ENCODE assay signal across 17 cellular contexts in the genomic region with DNA sequence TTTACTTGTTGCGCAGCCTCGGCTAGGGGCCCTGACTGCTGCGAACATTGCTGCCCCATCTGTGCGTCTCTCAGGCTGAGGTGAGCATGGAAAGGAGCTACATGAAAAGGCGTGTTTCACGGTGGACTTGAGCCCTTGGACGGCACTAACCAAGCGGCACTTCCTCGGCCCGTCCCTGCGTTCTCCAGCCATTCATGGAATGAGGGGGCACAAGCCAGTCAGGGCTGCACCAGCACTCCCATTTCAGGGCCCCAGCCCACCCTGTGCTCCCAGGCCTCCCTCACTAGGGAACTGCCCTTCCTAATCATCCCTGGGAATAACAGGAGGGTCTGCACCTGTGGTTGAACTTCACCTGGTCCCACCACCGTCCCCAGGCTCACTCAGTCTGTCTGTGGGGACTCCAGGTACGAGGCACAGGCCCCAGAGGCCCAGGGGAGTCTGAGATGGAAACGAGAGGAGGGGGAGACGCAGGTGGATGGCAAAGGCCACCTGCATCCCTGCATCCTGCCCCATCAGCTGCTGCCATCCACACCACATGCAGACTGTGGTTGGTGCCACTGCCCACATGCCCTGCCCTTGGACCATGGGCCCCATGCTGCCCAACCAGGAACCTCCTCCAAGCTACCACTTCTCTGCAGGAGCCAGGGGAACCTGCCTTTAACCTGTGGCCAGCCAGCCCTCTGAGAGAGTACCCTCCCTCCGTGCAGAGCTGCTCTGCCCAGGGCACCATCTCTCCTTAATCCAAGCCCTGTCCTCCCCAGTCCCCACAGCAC.
A peak's percentile ranks its signal among the peaks of the same experiment; 100 is the strongest.
DNase-seq lines count a peak whose midpoint lies in the region; ATAC-seq and TF ChIP-seq lines count a peak whose summit lies in the region.
"Had no signal": no experiment of that assay in that cellular context is flagged by ENCODE, and none has a peak within 500 bp of the region (broad histone marks: within the 10 kb centered on the region; RNA-seq: fewer than 3 reads in every experiment).

No MANE protein-coding gene starts in this region.

- no peak for ATAC-seq in Right ventricle myocardium superior (ENCODE audit: poor library complexity)
- peak in 1 of 4 donors; percentile 28 for ATAC-seq in right lobe of liver
- no peak for ATAC-seq in stimulated activated naive B cell treated with anti-CD40 and anti-IgM and Interleukin-4, amounts not matched to agents 10 μg/mL and 1 μg/mL and 100 μg/mL, for 72 hours (replicated peaks)
- ATAC-seq in HG02938 (IDR thresholded peaks at IDR 0.05; ENCODE audit: unreplicated experiment): no peak
- ATAC-seq: Right ventricle myocardium inferior had no signal

- whole genome bisulfite sequencing in right lobe of liver (ENCODE audit: insufficient coverage, low coverage, low lambda C conversion rate, missing lambda C conversion rate): 94% methylated on average over 4 of the region's 16 CpGs

- intact Hi-C loops in Right ventricle myocardium superior (cut with DNase I): no loop called here
- intact Hi-C loops in right lobe of liver (cut with DNase I): no loop called here

- H3K4me3 ChIP-seq in right atrium auricular region (no peak overlapping the region), Peyer's patch (no peak overlapping the region), right lobe of liver (no peak overlapping the region)
- H3K4me3 ChIP-seq: GM23248 had no signal

- H3K9me3 Mint-ChIP-seq in stimulated activated naive B cell treated with anti-CD40 and anti-IgM and Interleukin-4, amounts not matched to agents 10 μg/mL and 1 μg/mL and 100 μg/mL, for 72 hours: peaks cover 18 to 19% of the 10 kb centered on the region in 2 donors

- H3K4me1 Mint-ChIP-seq in stimulated activated naive B cell treated with anti-CD40 and anti-IgM and Interleukin-4, amounts not matched to agents 10 μg/mL and 1 μg/mL and 100 μg/mL, for 72 hours: peaks cover 0 to 12% of the 10 kb centered on the region in 2 donors

- no peak overlapping the region for H3K4me3 Mint-ChIP-seq in stimulated activated naive B cell treated with anti-CD40 and anti-IgM and Interleukin-4, amounts not matched to agents 10 μg/mL and 1 μg/mL and 100 μg/mL, for 72 hours
- H3K4me3 Mint-ChIP-seq: CD4-positive, alpha-beta memory T cell had no signal

- peak overlapping the region; percentile 90 for H3K27ac Mint-ChIP-seq in stimulated activated naive B cell treated with anti-CD40 and anti-IgM and Interleukin-4, amounts not matched to agents 10 μg/mL and 1 μg/mL and 100 μg/mL, for 72 hours

- H3K27me3 ChIP-seq in right atrium auricular region: no peaks in the 10 kb centered on the region
- no peaks in the 10 kb centered on the region for H3K27me3 ChIP-seq in Peyer's patch
- H3K27me3 ChIP-seq in right lobe of liver: no peaks in the 10 kb centered on the region

- TF ChIP-seq CTCF in right atrium auricular region (IDR thresholded peaks at IDR 0.05) (no peak), Peyer's patch (IDR thresholded peaks at IDR 0.05) (no peak), right lobe of liver (IDR thresholded peaks at IDR 0.05) (no peak)

- H3K9me3 ChIP-seq in right atrium auricular region: peaks cover 0 to 7% of the 10 kb centered on the region in 2 donors
- H3K9me3 ChIP-seq in Peyer's patch: peaks cover 0 to 2% (median 0%) of the 10 kb centered on the region in 4 donors
- H3K9me3 ChIP-seq in right lobe of liver: no peaks in the 10 kb centered on the region

- H3K27me3 Mint-ChIP-seq in stimulated activated naive B cell treated with anti-CD40 and anti-IgM and Interleukin-4, amounts not matched to agents 10 μg/mL and 1 μg/mL and 100 μg/mL, for 72 hours: no peaks in the 10 kb centered on the region
- H3K27me3 Mint-ChIP-seq: CD4-positive, alpha-beta memory T cell had no signal

- peaks cover 57 to 76% of the 10 kb centered on the region in 2 donors for H3K36me3 Mint-ChIP-seq in stimulated activated naive B cell treated with anti-CD40 and anti-IgM and Interleukin-4, amounts not matched to agents 10 μg/mL and 1 μg/mL and 100 μg/mL, for 72 hours

- DNase-seq in Right ventricle myocardium superior: peak; percentile 27
- no peak for DNase-seq in right atrium auricular region (ENCODE audit: low spot score)
- DNase-seq in Peyer's patch: peak; percentile 0 to 29 (median 25)
- peak in 2 of 3 donors; percentile 39 to 42 for DNase-seq in right lobe of liver
- no peak for DNase-seq in stimulated activated naive B cell treated with anti-CD40 and anti-IgM and Interleukin-4, amounts not matched to agents 10 μg/mL and 1 μg/mL and 100 μg/mL, for 72 hours
- no peak for DNase-seq in T-helper 1 cell
- no peak for DNase-seq in HUDEP-2 (lab: John Stamatoyannopoulos, UW; ENCODE audit: unreplicated experiment in 76 of 76)
- DNase-seq: ACHN; CD4-positive, alpha-beta memory T cell; GF-D8; GM23248; Kasumi-1; NCI-H1417; NCI-H1930; NCI-H774 had no signal

- TF ChIP-seq POLR2A in Peyer's patch (IDR thresholded peaks at IDR 0.05): no peak
- TF ChIP-seq POLR2A in right lobe of liver (IDR thresholded peaks at IDR 0.05): no peak

- peaks cover 0 to 2% of the 10 kb centered on the region in 2 donors for H3K4me1 ChIP-seq in right atrium auricular region
- H3K4me1 ChIP-seq in Peyer's patch: no peaks in the 10 kb centered on the region
- no peaks in the 10 kb centered on the region for H3K4me1 ChIP-seq in right lobe of liver

- H3K36me3 ChIP-seq in right atrium auricular region (no peaks in the 10 kb centered on the region), Peyer's patch (no peaks in the 10 kb centered on the region), right lobe of liver (no peaks in the 10 kb centered on the region)

- H3K27ac ChIP-seq in right atrium auricular region (no peak overlapping the region), Peyer's patch (no peak overlapping the region), right lobe of liver (no peak overlapping the region)
- H3K27ac ChIP-seq: GM23248 had no signal

Comparison
In these comparisons a context has a peak if more than half of its experiments do, and no peak if none do; other contexts are left out.
1. DNase-seq: peak in Right ventricle myocardium superior (single experiment), Peyer's patch (3 of 3) and right lobe of liver (2 of 3); none in right atrium auricular region (single experiment), stimulated activated naive B cell treated with anti-CD40 and anti-IgM and Interleukin-4, amounts not matched to agents 10 μg/mL and 1 μg/mL and 100 μg/mL, for 72 hours (single experiment), T-helper 1 cell (0 of 5) and HUDEP-2 (0 of 76).